10 cellular contexts compared by ENCODE assay signal in genomic region chr3:114401346-114401745, GRCh38.
"Had no signal": no experiment of that assay in that cellular context is flagged by ENCODE, and none has a peak within 500 bp of the region (broad histone marks: within the 10 kb centered on the region; RNA-seq: fewer than 3 reads in every experiment).

No MANE protein-coding gene starts in this region.

- H3K27me3 ChIP-seq: ascending aorta, upper lobe of right lung had no signal

- H3K4me1 ChIP-seq: upper lobe of right lung had no signal

- DNase-seq: activated CD4-positive, alpha-beta T cell treated with anti-CD3 and anti-CD28 coated beads, Interleukin-2, amount 10 ng/mL, durations not matched to agents 24 days and 14 days; activated naive CD4-positive, alpha-beta T cell treated with Interleukin-2 at 50 U/mL for 16 hours; activated naive CD8-positive, alpha-beta T cell treated with anti-CD3 and anti-CD28 coated beads, Interleukin-2, amount 50 U/mL, for 24 hours; effector memory CD8-positive, alpha-beta T cell; glutamatergic neuron; stimulated activated CD4-positive, alpha-beta T cell treated with anti-CD3 and anti-CD28 coated beads, Interleukin-2, amount 100 ng/mL, for 48 hours; stimulated activated naive CD8-positive, alpha-beta T cell treated with anti-CD3 and anti-CD28 coated beads, Interleukin-15, Interleukin-2, amounts not matched to agents 100 U/mL and 50 U/mL, for 24 hours; upper lobe of right lung had no signal

- ATAC-seq: activated naive CD8-positive, alpha-beta T cell treated with anti-CD3 and anti-CD28 coated beads, Interleukin-2, amount 50 U/mL, for 24 hours; effector memory CD8-positive, alpha-beta T cell; stimulated activated naive CD8-positive, alpha-beta T cell treated with anti-CD3 and anti-CD28 coated beads, Interleukin-15, Interleukin-2, amounts not matched to agents 100 U/mL and 50 U/mL, for 24 hours; WTC11 had no signal

- H3K9me3 ChIP-seq: ascending aorta, upper lobe of right lung had no signal

- H3K27ac ChIP-seq: ascending aorta, upper lobe of right lung had no signal

- H3K36me3 ChIP-seq: ascending aorta, upper lobe of right lung had no signal

- H3K4me3 ChIP-seq: ascending aorta, upper lobe of right lung had no signal
